16 cellular contexts compared by ENCODE assay signal in the genomic region with DNA sequence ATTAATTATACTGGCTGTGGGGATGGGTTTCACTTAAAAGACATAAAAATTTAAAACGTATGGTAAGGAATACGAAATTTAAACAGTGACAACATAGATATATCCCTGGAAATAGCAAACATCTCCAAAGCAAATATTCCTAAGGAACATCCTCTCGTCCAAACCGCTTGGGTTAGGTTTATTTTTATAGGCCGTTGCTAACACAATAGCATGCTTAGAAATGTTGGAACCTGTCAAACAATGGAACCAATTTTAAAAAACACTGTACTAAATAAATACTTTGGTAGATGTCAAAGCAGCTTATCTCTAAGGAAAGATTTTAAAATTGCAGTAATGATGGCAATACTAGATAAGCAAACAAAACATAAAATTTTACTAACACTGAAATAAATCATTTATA. TPM values are rescaled to one million over a fixed set of nuclear protein-coding genes. Genes with fewer than 3 reads are reported as not detected.
DNase-seq lines count a peak whose midpoint lies in the region; ATAC-seq and TF ChIP-seq lines count a peak whose summit lies in the region.
"Had no signal": no experiment of that assay in that cellular context is flagged by ENCODE, and none has a peak within 500 bp of the region (broad histone marks: within the 10 kb centered on the region; RNA-seq: fewer than 3 reads in every experiment).

No MANE protein-coding gene starts in this region.

- H3K9me3 Mint-ChIP-seq in endothelial cell (ENCODE audit: unreplicated experiment): no peaks in the 10 kb centered on the region
- no peaks in the 10 kb centered on the region for H3K9me3 Mint-ChIP-seq in nephron
- H3K9me3 Mint-ChIP-seq: CD8-positive, alpha-beta T cell had no signal

- H3K4me1 Mint-ChIP-seq in endothelial cell (ENCODE audit: unreplicated experiment) (no peaks in the 10 kb centered on the region), nephron (peaks cover 25% of the 10 kb centered on the region)

- H3K4me1 ChIP-seq in HEK293 (ENCODE audit: control insufficient read depth, insufficient read depth, low read length): peaks cover 4% of the 10 kb centered on the region

- H3K9me3 ChIP-seq in HEK293 (ENCODE audit: control insufficient read depth, insufficient read depth, low read depth, low read length): no peaks in the 10 kb centered on the region

- H3K27me3 ChIP-seq in brain microvascular endothelial cell (replicated peaks): no peaks in the 10 kb centered on the region

- peaks cover 16% of the 10 kb centered on the region for H3K36me3 Mint-ChIP-seq in endothelial cell (ENCODE audit: low read depth, unreplicated experiment)
- peaks cover 45% of the 10 kb centered on the region for H3K36me3 Mint-ChIP-seq in nephron (ENCODE audit: low read depth)

- CTCF ChIA-PET in HEK293 (lab: Yijun Ruan, JAX): interaction anchor here (0.6 kb wide), 1 partner anchor 15 kb away, joined by 4 read pairs; no protein-coding TSS in a partner anchor

- POLR2A ChIA-PET in HEK293 (lab: Yijun Ruan, JAX): no interaction called here

- TF ChIP-seq CTCF in HEK293 (tag by site-specific recombination; IDR thresholded peaks at IDR 0.05): no peak
- TF ChIP-seq CTCF in endothelial cell (IDR thresholded peaks at IDR 0.05; ENCODE audit: unreplicated experiment): no peak
- no peak for TF ChIP-seq CTCF in nephron (IDR thresholded peaks at IDR 0.05; ENCODE audit: unreplicated experiment in 3 of 3)
- no peak for TF ChIP-seq CTCF in brain microvascular endothelial cell (IDR thresholded peaks at IDR 0.05; ENCODE audit: low read depth, low read length, missing control alignments)

- H3K27me3 Mint-ChIP-seq in endothelial cell (ENCODE audit: unreplicated experiment): no peaks in the 10 kb centered on the region
- no peaks in the 10 kb centered on the region for H3K27me3 Mint-ChIP-seq in nephron (ENCODE audit: low read depth)

- H3K27ac Mint-ChIP-seq in endothelial cell (ENCODE audit: unreplicated experiment): peak overlapping the region; percentile 57
- peak overlapping the region in 2 of 3 experiments; percentile 37 to 42 for H3K27ac Mint-ChIP-seq in nephron
- H3K27ac Mint-ChIP-seq: CD8-positive, alpha-beta T cell had no signal

- in situ Hi-C loops in brain microvascular endothelial cell (cut with HindIII; ENCODE audit: low pct_ligation_motif_present, low sequenced_read_pairs): no loop called here

- peak; percentile 21 to 27 for DNase-seq in NCI-H1930 (lab: John Stamatoyannopoulos, UW)
- DNase-seq in endothelial cell (ENCODE audit: low spot score): no peak
- DNase-seq in brain microvascular endothelial cell: no peak
- DNase-seq: CD8-positive, alpha-beta T cell; IMR-90; Kasumi-1; MV-4-11; NCI-H1417 treated with DMSO at 0.1 percent for 48 hours; NCI-H2171; NCI-H446 treated with DMSO at 0.1 percent for 48 hours; SIG-M5 had no signal

- H3K27ac ChIP-seq in HEK293 (ENCODE audit: extremely low read depth, low read depth, low read length) (no peak overlapping the region), brain microvascular endothelial cell (no peak overlapping the region)

- ATAC-seq in GM19455 (IDR thresholded peaks at IDR 0.05; ENCODE audit: unreplicated experiment) (no peak), GM21529 (IDR thresholded peaks at IDR 0.05; ENCODE audit: unreplicated experiment) (no peak)
- ATAC-seq: CD8-positive, alpha-beta T cell; HCT116 had no signal

- H3K4me3 Mint-ChIP-seq in endothelial cell (ENCODE audit: unreplicated experiment): no peak overlapping the region
- no peak overlapping the region for H3K4me3 Mint-ChIP-seq in nephron
- H3K4me3 Mint-ChIP-seq: CD8-positive, alpha-beta T cell had no signal

- H3K36me3 ChIP-seq in HEK293 (ENCODE audit: control insufficient read depth in 2 of 2, insufficient read depth in 1 of 2, low read length in 2 of 2) (peaks cover 0 to 6% of the 10 kb centered on the region in 2 experiments; a peak in 1 of 3 replicates), brain microvascular endothelial cell (replicated peaks) (peaks cover 40% of the 10 kb centered on the region)

- H3K4me3 ChIP-seq in HEK293 (ENCODE audit: low read depth, low read length) (no peak overlapping the region), brain microvascular endothelial cell (ENCODE audit: low read depth, low read length) (no peak overlapping the region)

TF ChIP-seq in HEK293, 187 proteins besides CTCF, POLR2A, EP300 and RAD21:
- no peak for TF ChIP-seq ZNF677 (tag by site-specific recombination; IDR thresholded peaks at IDR 0.05)
- TF ChIP-seq, protein P1, sequence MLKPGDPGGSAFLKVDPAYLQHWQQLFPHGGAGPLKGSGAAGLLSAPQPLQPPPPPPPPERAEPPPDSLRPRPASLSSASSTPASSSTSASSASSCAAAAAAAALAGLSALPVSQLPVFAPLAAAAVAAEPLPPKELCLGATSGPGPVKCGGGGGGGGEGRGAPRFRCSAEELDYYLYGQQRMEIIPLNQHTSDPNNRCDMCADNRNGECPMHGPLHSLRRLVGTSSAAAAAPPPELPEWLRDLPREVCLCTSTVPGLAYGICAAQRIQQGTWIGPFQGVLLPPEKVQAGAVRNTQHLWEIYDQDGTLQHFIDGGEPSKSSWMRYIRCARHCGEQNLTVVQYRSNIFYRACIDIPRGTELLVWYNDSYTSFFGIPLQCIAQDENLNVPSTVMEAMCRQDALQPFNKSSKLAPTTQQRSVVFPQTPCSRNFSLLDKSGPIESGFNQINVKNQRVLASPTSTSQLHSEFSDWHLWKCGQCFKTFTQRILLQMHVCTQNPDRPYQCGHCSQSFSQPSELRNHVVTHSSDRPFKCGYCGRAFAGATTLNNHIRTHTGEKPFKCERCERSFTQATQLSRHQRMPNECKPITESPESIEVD (tag by site-specific recombination; IDR thresholded peaks at IDR 0.05): peak; percentile 42; the same call in 1 of the 2 replicates

RNA-seq across cellular contexts. Expression of gene SEC24D, which starts 45.4 kb away (rescaled TPM):
- 70.4 TPM for total RNA-seq in endothelial cell (ENCODE audit: unreplicated experiment)

Comparison
In these comparisons a context has a peak if more than half of its experiments do, and no peak if none do; other contexts are left out.
1. DNase-seq: peak in NCI-H1930 (2 of 2); none in endothelial cell (single experiment) and brain microvascular endothelial cell (single experiment).